In genomic region chr5:143760137-143760505, GRCh38 we compare ENCODE assay signal across 1 cellular context.
TF ChIP-seq lines count a peak whose summit lies in the region.

No MANE protein-coding gene starts in this region.

TF ChIP-seq in GM12878, 131 proteins besides CTCF, POLR2A, EP300 and RAD21 (continued from another document and continues in another):
- TF ChIP-seq NKRF (conservative IDR thresholded peaks at IDR 0.05), result no peak
- TF ChIP-seq SKIL (IDR thresholded peaks at IDR 0.05; ENCODE audit: low read depth, poor library complexity, severe bottlenecking), result peak; percentile 56
- TF ChIP-seq ATF7 (IDR thresholded peaks at IDR 0.05; ENCODE audit: low read depth), result no peak
- no peak for TF ChIP-seq CHD4 (IDR thresholded peaks at IDR 0.05)
- no peak for TF ChIP-seq LARP7 (IDR thresholded peaks at IDR 0.05)
- no peak for TF ChIP-seq POU2F2 (IDR thresholded peaks at IDR 0.05; ENCODE audit: borderline replicate concordance, low read depth, low read length)
- TF ChIP-seq HCFC1 (IDR thresholded peaks at IDR 0.05; ENCODE audit: low read length), result no peak
- no peak for TF ChIP-seq HDGF (IDR thresholded peaks at IDR 0.05)
- peak; percentile 91 for TF ChIP-seq FOXM1 (IDR thresholded peaks at IDR 0.05; ENCODE audit: low read depth, low read length)
- TF ChIP-seq CREB1 (IDR thresholded peaks at IDR 0.05; ENCODE audit: low read depth), result no peak
- no peak for TF ChIP-seq SMARCA5 (IDR thresholded peaks at IDR 0.05)
- no peak for TF ChIP-seq HDAC2 (IDR thresholded peaks at IDR 0.05)
- no peak for TF ChIP-seq IRF3 (IDR thresholded peaks at IDR 0.05)
- no peak for TF ChIP-seq MYC (IDR thresholded peaks at IDR 0.05; ENCODE audit: insufficient read depth, insufficient read length, insufficient replicate concordance, low read length, severe bottlenecking)
- TF ChIP-seq MXI1 (IDR thresholded peaks at IDR 0.05; ENCODE audit: low read depth, low read length), result no peak
- TF ChIP-seq MEF2B (IDR thresholded peaks at IDR 0.05; ENCODE audit: partially characterized antibody, poor library complexity, severe bottlenecking), result no peak
- TF ChIP-seq IRF4 (IDR thresholded peaks at IDR 0.05; ENCODE audit: low read depth, low read length), result peak; percentile 94
- no peak for TF ChIP-seq ZBTB4 (CRISPR knock-in tag; IDR thresholded peaks at IDR 0.05)
- TF ChIP-seq SUZ12 (IDR thresholded peaks at IDR 0.05; ENCODE audit: unreplicated experiment), result no peak
- TF ChIP-seq SUPT20H (IDR thresholded peaks at IDR 0.05; ENCODE audit: borderline replicate concordance, control insufficient read depth, low read depth, low read length), result no peak
- no peak for TF ChIP-seq BRCA1 (IDR thresholded peaks at IDR 0.05; ENCODE audit: low read depth, low read length)
- TF ChIP-seq ZNF207 (IDR thresholded peaks at IDR 0.05; ENCODE audit: borderline replicate concordance), result no peak
- TF ChIP-seq ZZZ3 (IDR thresholded peaks at IDR 0.05; ENCODE audit: control insufficient read depth, insufficient read length, low read depth), result no peak
- peak; percentile 40; the same call in 1 of the 2 replicates for TF ChIP-seq YY1 (IDR thresholded peaks at IDR 0.05; ENCODE audit: low read depth, low read length)
- no peak for TF ChIP-seq NFXL1 (IDR thresholded peaks at IDR 0.05; ENCODE audit: borderline replicate concordance)
- no peak for TF ChIP-seq USF2 (IDR thresholded peaks at IDR 0.05; ENCODE audit: borderline replicate concordance, low read depth, low read length)
- TF ChIP-seq ZNF592 (IDR thresholded peaks at IDR 0.05), result no peak
- no peak for TF ChIP-seq ZBTB11 (CRISPR knock-in tag; IDR thresholded peaks at IDR 0.05)
- TF ChIP-seq CREM (IDR thresholded peaks at IDR 0.05; ENCODE audit: low read depth), result peak; percentile 85
- no peak for TF ChIP-seq TCF12 (IDR thresholded peaks at IDR 0.05; ENCODE audit: low read depth, low read length)
- no peak for TF ChIP-seq CHD2 (IDR thresholded peaks at IDR 0.05; ENCODE audit: borderline replicate concordance, low read depth, low read length)
- no peak for TF ChIP-seq STAT3 (IDR thresholded peaks at IDR 0.05; ENCODE audit: low read depth, low read length)
- TF ChIP-seq ZBED1 (IDR thresholded peaks at IDR 0.05; ENCODE audit: borderline replicate concordance), result peak; percentile 72; the same call in 1 of the 2 replicates
- TF ChIP-seq CEBPB (IDR thresholded peaks at IDR 0.05; ENCODE audit: borderline replicate concordance in 1 of 2, low read depth in 2 of 2, low read length in 2 of 2), result no peak
- 0 out of 2 replicates have a peak, but pooled peaks have one; percentile 19 for TF ChIP-seq NR2C1 (IDR thresholded peaks at IDR 0.05)
- no peak for TF ChIP-seq ESRRA (IDR thresholded peaks at IDR 0.05; ENCODE audit: low read length)
- TF ChIP-seq KDM1A (IDR thresholded peaks at IDR 0.05; ENCODE audit: borderline replicate concordance), result no peak
- TF ChIP-seq SIN3A (IDR thresholded peaks at IDR 0.05; ENCODE audit: low read depth, low read length), result no peak
- TF ChIP-seq HSF1 (IDR thresholded peaks at IDR 0.05; ENCODE audit: low read depth, low read length), result no peak
- no peak for TF ChIP-seq JUND (IDR thresholded peaks at IDR 0.05; ENCODE audit: low read depth, low read length)
- no peak for TF ChIP-seq ASH2L (IDR thresholded peaks at IDR 0.05; ENCODE audit: borderline replicate concordance, low read depth)
- peak; percentile 66; the same call in 1 of the 2 replicates for TF ChIP-seq GABPA (IDR thresholded peaks at IDR 0.05; ENCODE audit: low read depth)
- TF ChIP-seq EGR1 (IDR thresholded peaks at IDR 0.05; ENCODE audit: borderline replicate concordance in 1 of 2, low read depth in 2 of 2, low read length in 2 of 2), result no peak
- TF ChIP-seq CBX5 (IDR thresholded peaks at IDR 0.05; ENCODE audit: low read depth), result no peak
- no peak for TF ChIP-seq ZNF217 (IDR thresholded peaks at IDR 0.05)
- peak; percentile 46 to 59; a peak in 2 of 4 replicates for TF ChIP-seq IKZF2 (IDR thresholded peaks at IDR 0.05)
- TF ChIP-seq ETV6 (conservative IDR thresholded peaks at IDR 0.05 in 1 of 2, IDR thresholded peaks at IDR 0.05 in 1 of 2; ENCODE audit: borderline replicate concordance in 1 of 2, low read depth in 1 of 2), result peak in 1 of 2 experiments; percentile 79; a peak in 2 of 4 replicates
- no peak for TF ChIP-seq MTA3 (IDR thresholded peaks at IDR 0.05; ENCODE audit: borderline replicate concordance, low read length)
- TF ChIP-seq BCL11A (IDR thresholded peaks at IDR 0.05; ENCODE audit: low read depth, low read length), result peak; percentile 91
- no peak for TF ChIP-seq BMI1 (IDR thresholded peaks at IDR 0.05; ENCODE audit: borderline replicate concordance)
- TF ChIP-seq NFIC (IDR thresholded peaks at IDR 0.05; ENCODE audit: low read depth, low read length), result peak; percentile 98
